ENCODE assay signal across 23 cellular contexts in the genomic region with DNA sequence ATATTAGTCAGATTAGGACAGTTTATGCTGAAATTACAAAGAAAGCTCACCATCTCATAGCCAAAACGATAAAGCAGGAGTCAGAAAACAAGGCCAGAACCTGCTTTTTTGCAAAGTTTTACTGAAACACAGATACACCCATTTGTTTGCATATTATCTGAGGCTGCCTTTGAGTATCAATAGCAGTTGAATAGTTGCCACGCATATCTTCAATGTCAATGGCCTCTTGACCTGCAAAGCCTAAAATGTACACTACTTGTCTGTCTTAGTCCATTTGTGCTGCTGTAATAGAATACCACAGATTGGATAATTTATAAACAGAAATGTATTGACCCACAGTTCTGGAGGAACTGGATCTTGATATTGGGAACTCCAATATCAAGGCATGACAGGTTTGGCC.
"Had no signal": no experiment of that assay in that cellular context is flagged by ENCODE, and none has a peak within 500 bp of the region (broad histone marks: within the 10 kb centered on the region; RNA-seq: fewer than 3 reads in every experiment).

No MANE protein-coding gene starts in this region.

- H3K4me3 ChIP-seq: adrenal gland, body of pancreas, breast epithelium, PC-9 had no signal

- FAIRE-seq: astrocyte, RCC 7860 had no signal

- H3K27me3 Mint-ChIP-seq: activated naive CD8-positive, alpha-beta T cell treated with anti-CD3 and anti-CD28 coated beads, Interleukin-2, amount 10 ng/mL, durations not matched to agents 7 days and 5 days had no signal

- H3K36me3 ChIP-seq: adrenal gland, breast epithelium, WERI-Rb-1 had no signal

- H3K36me3 Mint-ChIP-seq: activated naive CD4-positive, alpha-beta T cell treated with anti-CD3 and anti-CD28 coated beads, Interleukin-2, amount 50 U/mL, for 24 hours; activated naive CD8-positive, alpha-beta T cell treated with anti-CD3 and anti-CD28 coated beads, Interleukin-2, amount 10 ng/mL, durations not matched to agents 7 days and 5 days had no signal

- H3K9me3 ChIP-seq: adrenal gland, body of pancreas, breast epithelium had no signal

- H3K27ac ChIP-seq: adrenal gland, body of pancreas, breast epithelium, PC-9, RWPE1, WERI-Rb-1 had no signal

- H2AFZ ChIP-seq: PC-9 had no signal

- H3K27ac Mint-ChIP-seq: activated CD4-positive, alpha-beta T cell treated with anti-CD3 and anti-CD28 coated beads, Interleukin-2, amount 10 ng/mL, durations not matched to agents 24 days and 14 days; activated CD8-positive, alpha-beta T cell treated with anti-CD3 and anti-CD28 coated beads for 36 hours; activated naive CD4-positive, alpha-beta T cell treated with anti-CD3 and anti-CD28 coated beads, Interleukin-2, amount 50 U/mL, for 24 hours; activated naive CD8-positive, alpha-beta T cell treated with anti-CD3 and anti-CD28 coated beads, Interleukin-2, amount 10 ng/mL, durations not matched to agents 7 days and 5 days; activated T-cell treated with anti-CD3 and anti-CD28 coated beads, Interleukin-2, amount 50 U/mL, for 24 hours; activated T-helper 2 cell treated with anti-CD3 and anti-CD28 coated beads, Interferon-gamma antibody, Interleukin-2, Interleukin-4, amounts not matched to agents 10 μg/mL and 5 μg/mL and 100 μg/mL, durations not matched to agents 14 hours and 24 hours and 36 hours had no signal

- H3K4me1 Mint-ChIP-seq: activated naive CD4-positive, alpha-beta T cell treated with anti-CD3 and anti-CD28 coated beads, Interleukin-2, amount 50 U/mL, for 24 hours had no signal

- H3K4me3 Mint-ChIP-seq: activated CD4-positive, alpha-beta T cell treated with anti-CD3 and anti-CD28 coated beads, Interleukin-2, amount 10 ng/mL, durations not matched to agents 24 days and 14 days; activated CD8-positive, alpha-beta T cell treated with anti-CD3 and anti-CD28 coated beads for 36 hours; activated naive CD4-positive, alpha-beta T cell treated with anti-CD3 and anti-CD28 coated beads, Interleukin-2, amount 50 U/mL, for 24 hours; activated naive CD8-positive, alpha-beta T cell treated with anti-CD3 and anti-CD28 coated beads, Interleukin-2, amount 10 ng/mL, durations not matched to agents 7 days and 5 days; activated T-cell treated with anti-CD3 and anti-CD28 coated beads, Interleukin-2, amount 50 U/mL, for 24 hours had no signal

- DNase-seq: activated CD4-positive, alpha-beta T cell treated with anti-CD3 and anti-CD28 coated beads, Interleukin-2, amount 10 ng/mL, durations not matched to agents 24 days and 14 days; activated CD8-positive, alpha-beta T cell treated with anti-CD3 and anti-CD28 coated beads for 36 hours; activated gamma-delta T cell; activated naive CD4-positive, alpha-beta T cell treated with Interleukin-2 at 50 U/mL for 16 hours; activated naive CD8-positive, alpha-beta T cell treated with anti-CD3 and anti-CD28 coated beads, Interleukin-2, amount 10 ng/mL, durations not matched to agents 7 days and 5 days; activated T-cell treated with anti-CD3 and anti-CD28 coated beads, Interleukin-2, amount 50 U/mL, for 24 hours; adrenal gland; MV-4-11; NCI-H1092; NCI-H146; NCI-H510A; NK-92 treated with Interleukin-12 subunit alpha and Interleukin-12 subunit beta, amount 100 ng/mL, for 24 hours; SIG-M5; T1000; WERI-Rb-1 had no signal

- H3K9me3 Mint-ChIP-seq: activated CD4-positive, alpha-beta T cell treated with anti-CD3 and anti-CD28 coated beads, Interleukin-2, amount 10 ng/mL, durations not matched to agents 24 days and 14 days; activated CD8-positive, alpha-beta T cell treated with anti-CD3 and anti-CD28 coated beads for 36 hours; activated naive CD4-positive, alpha-beta T cell treated with anti-CD3 and anti-CD28 coated beads, Interleukin-2, amount 50 U/mL, for 24 hours; activated naive CD8-positive, alpha-beta T cell treated with anti-CD3 and anti-CD28 coated beads, Interleukin-2, amount 10 ng/mL, durations not matched to agents 7 days and 5 days; activated T-cell treated with anti-CD3 and anti-CD28 coated beads, Interleukin-2, amount 50 U/mL, for 24 hours; activated T-helper 2 cell treated with anti-CD3 and anti-CD28 coated beads, Interferon-gamma antibody, Interleukin-2, Interleukin-4, amounts not matched to agents 10 μg/mL and 5 μg/mL and 100 μg/mL, durations not matched to agents 14 hours and 24 hours and 36 hours had no signal

- H3K4me1 ChIP-seq: breast epithelium had no signal

- H3K4me2 ChIP-seq: PC-9 had no signal

- H3K27me3 ChIP-seq: adrenal gland, body of pancreas, breast epithelium had no signal
